In genomic region chr1:40748841-40749718, GRCh38 we compare ENCODE assay signal across 18 cellular contexts. TPM values are rescaled to one million over a fixed set of nuclear protein-coding genes. Genes with fewer than 3 reads are reported as not detected.
"Had no signal": no experiment of that assay in that cellular context is flagged by ENCODE, and none has a peak within 500 bp of the region (broad histone marks: within the 10 kb centered on the region; RNA-seq: fewer than 3 reads in every experiment).

No MANE protein-coding gene starts in this region.

- H3K27ac ChIP-seq: foreskin keratinocyte, right atrium auricular region, testis, upper lobe of left lung had no signal

- H3K4me3 ChIP-seq: right atrium auricular region, testis, upper lobe of left lung had no signal

- H3K9me3 ChIP-seq: right atrium auricular region, testis, upper lobe of left lung had no signal

- H3K27me3 ChIP-seq: foreskin keratinocyte, right atrium auricular region, testis, upper lobe of left lung had no signal

- DNase-seq: activated B cell treated with CpG ODN at 0.5 μM for 24 hours; activated CD4-positive, alpha-beta memory T cell treated with anti-CD3 and anti-CD28 coated beads for 36 hours; activated CD4-positive, alpha-beta T cell treated with anti-CD3 and anti-CD28 coated beads for 4 hours; activated naive CD4-positive, alpha-beta T cell treated with anti-CD3 and anti-CD28 coated beads for 36 hours; activated T-cell treated with anti-CD3 and anti-CD28 coated beads, Interleukin-2, amount 50 U/mL, for 1 hour; anterior cingulate cortex; caudate nucleus; foreskin keratinocyte; head of caudate nucleus; mesenchymal stem cell; nucleus accumbens; posterior cingulate gyrus; stimulated activated CD4-positive, alpha-beta T cell treated with anti-CD3 and anti-CD28 coated beads, Interleukin-4, amount 100 ng/mL, for 4 hours; testis; upper lobe of left lung had no signal

- ATAC-seq: foreskin keratinocyte; natural killer cell treated with Interleukin-12 subunit alpha and Interleukin-12 subunit beta and Interleukin-15 and Interleukin-18, amount 100 ng/mL, for 72 hours; stimulated activated memory B cell treated with anti-CD40 and anti-IgM and Interleukin-4, amounts not matched to agents 10 μg/mL and 1 μg/mL and 100 μg/mL, for 72 hours had no signal

- H3K4me1 ChIP-seq: testis had no signal

RNA-seq across cellular contexts. Expression of gene KCNQ4, which starts 34.5 kb away (rescaled TPM):
- total RNA-seq: foreskin keratinocyte had no signal
